Comparison of ENCODE assay signal across 6 cellular contexts in genomic region chr6:169702640-169703246, GRCh38. TPM values are rescaled to one million over a fixed set of nuclear protein-coding genes. Genes with fewer than 3 reads are reported as not detected.
A peak's percentile ranks its signal among the peaks of the same experiment; 100 is the strongest.
DNase-seq lines count a peak whose midpoint lies in the region; ATAC-seq and TF ChIP-seq lines count a peak whose summit lies in the region.

No MANE protein-coding gene starts in this region.

- peak overlapping the region; percentile 89 for H3K4me3 Mint-ChIP-seq in T-helper 2 cell treated with Interferon-gamma antibody and Interleukin-4, amounts not matched to agents 5 μg/mL and 100 μg/mL, for 36 hours

- H2AFZ ChIP-seq in fibroblast of lung (ENCODE audit: low read length) = peak overlapping the region; percentile 43

- peak overlapping the region; percentile 79 for H3K4me3 ChIP-seq in GM12864 (ENCODE audit: low read depth, low read length)
- peak overlapping the region; percentile 83 to 98 (median 94) for H3K4me3 ChIP-seq in fibroblast of lung (replicated peaks in 1 of 4; ENCODE audit: control extremely low read depth in 1 of 4, insufficient read depth in 1 of 4, low read depth in 3 of 4, low read length in 4 of 4)

- peak overlapping the region; percentile 94 for H3K27ac ChIP-seq in fibroblast of lung (ENCODE audit: insufficient read depth, low read length)

- no peaks in the 10 kb centered on the region for H3K27me3 ChIP-seq in fibroblast of lung (ENCODE audit: control insufficient read depth, insufficient read depth, low read length)

- H3K79me2 ChIP-seq in fibroblast of lung (ENCODE audit: control insufficient read depth, insufficient read depth, low read length) = peaks cover 39% of the 10 kb centered on the region

- no peaks in the 10 kb centered on the region for H4K20me1 ChIP-seq in fibroblast of lung (ENCODE audit: control insufficient read depth, extremely low read depth, insufficient read depth, low read length)

- peaks cover 37% of the 10 kb centered on the region for H3K4me1 Mint-ChIP-seq in T-helper 2 cell treated with Interferon-gamma antibody and Interleukin-4, amounts not matched to agents 5 μg/mL and 100 μg/mL, for 36 hours (ENCODE audit: low read depth)

- H3K27ac Mint-ChIP-seq in T-helper 2 cell treated with Interferon-gamma antibody and Interleukin-4, amounts not matched to agents 5 μg/mL and 100 μg/mL, for 36 hours = peak overlapping the region; percentile 88

- no peak for TF ChIP-seq CTCF in GM12864 (IDR thresholded peaks at IDR 0.05; ENCODE audit: low read depth, low read length, missing control alignments)
- no peak for TF ChIP-seq CTCF in fibroblast of lung (conservative IDR thresholded peaks at IDR 0.05 in 1 of 2, IDR thresholded peaks at IDR 0.05 in 1 of 2; ENCODE audit: low read depth in 1 of 2, low read length in 2 of 2)

- no peaks in the 10 kb centered on the region for H3K9me3 Mint-ChIP-seq in T-helper 2 cell treated with Interferon-gamma antibody and Interleukin-4, amounts not matched to agents 5 μg/mL and 100 μg/mL, for 36 hours

- peak; percentile 17 for ATAC-seq in HG02852 (IDR thresholded peaks at IDR 0.05; ENCODE audit: unreplicated experiment)

- peaks cover 5% of the 10 kb centered on the region for H3K4me1 ChIP-seq in fibroblast of lung (ENCODE audit: control insufficient read depth, extremely low read depth, insufficient read depth, low read length)

- no peaks in the 10 kb centered on the region for H3K36me3 ChIP-seq in fibroblast of lung (ENCODE audit: control insufficient read depth, insufficient read depth, low read length)

- H3K9me3 ChIP-seq in fibroblast of lung (ENCODE audit: control insufficient read depth, insufficient read depth, low read depth, low read length) = no peaks in the 10 kb centered on the region

- no peak for DNase-seq in GM12864 (ENCODE audit: low read depth)
- DNase-seq in T-helper 2 cell treated with Interferon-gamma antibody and Interleukin-4, amounts not matched to agents 5 μg/mL and 100 μg/mL, for 36 hours (ENCODE audit: low spot score) = peak; percentile 39
- DNase-seq in fibroblast of lung (ENCODE audit: low read depth in 2 of 2) = no peak
- peak; percentile 28 to 34 for DNase-seq in stimulated activated CD4-positive, alpha-beta T cell treated with anti-CD3 and anti-CD28 coated beads, Interleukin-2, amount 100 ng/mL, for 48 hours
- no peak for DNase-seq in NCI-H128 (lab: John Stamatoyannopoulos, UW; ENCODE audit: unreplicated experiment)

- H3K4me2 ChIP-seq in fibroblast of lung (ENCODE audit: extremely low read depth, insufficient read depth, low read length) = peak overlapping the region; percentile 98

- H3K27me3 Mint-ChIP-seq in T-helper 2 cell treated with Interferon-gamma antibody and Interleukin-4, amounts not matched to agents 5 μg/mL and 100 μg/mL, for 36 hours (ENCODE audit: low read depth) = no peaks in the 10 kb centered on the region

- peak overlapping the region; percentile 95 for H3K9ac ChIP-seq in fibroblast of lung (ENCODE audit: insufficient read depth, low read length)

- H3K36me3 Mint-ChIP-seq in T-helper 2 cell treated with Interferon-gamma antibody and Interleukin-4, amounts not matched to agents 5 μg/mL and 100 μg/mL, for 36 hours (ENCODE audit: low read depth) = peaks cover 27% of the 10 kb centered on the region

RNA-seq across cellular contexts. Expression of gene C6orf120, which starts 0.8 kb away (rescaled TPM):
- 41.9 and 46.2 TPM in 2 replicates for total RNA-seq in fibroblast of lung
- 35.5 and 41.0 TPM in 2 replicates for polyA plus RNA-seq in fibroblast of lung
- polyA plus RNA-seq in fibroblast of lung (2012) = 35.3 and 36.3 TPM in 2 replicates
- polyA minus RNA-seq in fibroblast of lung (ENCODE audit: low replicate concordance) = 4.3 and 5.9 TPM in 2 replicates

RNA-seq across cellular contexts. Expression of gene WDR27, which starts 0.9 kb away (rescaled TPM):
- 13.1 and 23.3 TPM in 2 replicates for total RNA-seq in fibroblast of lung
- polyA plus RNA-seq in fibroblast of lung = 5.6 and 8.8 TPM in 2 replicates
- 3.8 and 7.0 TPM in 2 replicates for polyA plus RNA-seq in fibroblast of lung (2012)
- polyA minus RNA-seq in fibroblast of lung (ENCODE audit: low replicate concordance) = 4.1 and 5.3 TPM in 2 replicates

RNA-seq across cellular contexts. Expression of gene PHF10, which starts 21.6 kb away (rescaled TPM):
- total RNA-seq in fibroblast of lung = 15.5 and 15.7 TPM in 2 replicates
- polyA plus RNA-seq in fibroblast of lung = 15.7 and 20.8 TPM in 2 replicates
- polyA plus RNA-seq in fibroblast of lung (2012) = 15.4 and 18.0 TPM in 2 replicates
- 1.1 and 3.0 TPM in 2 replicates for polyA minus RNA-seq in fibroblast of lung (ENCODE audit: low replicate concordance)

RNA-seq across cellular contexts. Expression of gene DYNLT2, which starts 48.6 kb away (rescaled TPM):
- total RNA-seq in fibroblast of lung = 0.83 and 1.0 TPM in 2 replicates
- 0.42 and 0.49 TPM in 2 replicates for polyA plus RNA-seq in fibroblast of lung
- 0.47 and 0.58 TPM in 2 replicates for polyA plus RNA-seq in fibroblast of lung (2012)
- polyA minus RNA-seq in fibroblast of lung (ENCODE audit: low replicate concordance) = not detected in 2 replicates

RNA-seq across cellular contexts. Expression of gene ERMARD, which starts 48.7 kb away (rescaled TPM):
- 21.3 and 32.5 TPM in 2 replicates for total RNA-seq in fibroblast of lung
- 19.5 and 22.0 TPM in 2 replicates for polyA plus RNA-seq in fibroblast of lung
- 15.8 and 16.9 TPM in 2 replicates for polyA plus RNA-seq in fibroblast of lung (2012)
- 6.2 and 17.1 TPM in 2 replicates for polyA minus RNA-seq in fibroblast of lung (ENCODE audit: low replicate concordance)

Comparison
In these comparisons a context has a peak if more than half of its experiments do, and no peak if none do; other contexts are left out.
1. DNase-seq: peak in T-helper 2 cell treated with Interferon-gamma antibody and Interleukin-4, amounts not matched to agents 5 μg/mL and 100 μg/mL, for 36 hours (single experiment) and stimulated activated CD4-positive, alpha-beta T cell treated with anti-CD3 and anti-CD28 coated beads, Interleukin-2, amount 100 ng/mL, for 48 hours (2 of 2); none in GM12864 (single experiment), fibroblast of lung (0 of 2) and NCI-H128 (single experiment).